Comparison of ENCODE assay signal across 8 cellular contexts in genomic region chr2:200373973-200374416, GRCh38.
A peak's percentile ranks its signal among the peaks of the same experiment; 100 is the strongest.
DNase-seq lines count a peak whose midpoint lies in the region; ATAC-seq, FAIRE-seq and TF ChIP-seq lines count a peak whose summit lies in the region.

No MANE protein-coding gene starts in this region.

- peak overlapping the region; percentile 9; the same call in 1 of the 3 replicates for H3K4me3 ChIP-seq in A549
- peak overlapping the region in 1 of 2 donors; percentile 40 for H3K4me3 ChIP-seq in muscle layer of duodenum (ENCODE audit: low read depth in 1 of 2, low read length in 2 of 2)
- no peak overlapping the region for H3K4me3 ChIP-seq in brain microvascular endothelial cell (ENCODE audit: low read depth, low read length)
- H3K4me3 ChIP-seq in MG63, result no peak overlapping the region

- POLR2A ChIA-PET in A549 (lab: Yijun Ruan, JAX), result no interaction called here
- POLR2A ChIA-PET in activated CD4-positive, alpha-beta T cell treated with anti-CD3 and anti-CD28 coated beads, Interleukin-2, amount 10 ng/mL, durations not matched to agents 7 days and 5 days (lab: Charles Lee), result interaction anchor here (1.0 kb wide), 1 partner anchor 94 kb away, joined by 3 read pairs; no protein-coding TSS in a partner anchor

- H3K4me1 ChIP-seq in A549 (peaks cover 67% of the 10 kb centered on the region), muscle layer of duodenum (ENCODE audit: control insufficient read depth in 1 of 2, insufficient read depth in 2 of 2, low read length in 2 of 2) (peaks cover 20 to 21% of the 10 kb centered on the region in 2 donors)

- H3K36me3 Mint-ChIP-seq in activated CD4-positive, alpha-beta T cell treated with anti-CD3 and anti-CD28 coated beads, Interleukin-2, amount 10 ng/mL, durations not matched to agents 7 days and 5 days (ENCODE audit: low read depth), result peaks cover 12% of the 10 kb centered on the region

- DNase-seq in A549 (ENCODE audit: low read depth in 1 of 2, low spot score in 1 of 2), result no peak
- peak; percentile 68 for DNase-seq in activated CD4-positive, alpha-beta T cell treated with anti-CD3 and anti-CD28 coated beads, Interleukin-2, amount 10 ng/mL, durations not matched to agents 7 days and 5 days
- no peak for DNase-seq in brain microvascular endothelial cell
- DNase-seq in D721Med (ENCODE audit: insufficient read length, low spot score), result no peak
- no peak for DNase-seq in MG63

- CTCF ChIA-PET in A549 (lab: Yijun Ruan, JAX), result interaction anchor here (0.7 kb wide), 1 partner anchor 18 kb away, joined by 3 read pairs; no protein-coding TSS in a partner anchor
- CTCF ChIA-PET in activated CD4-positive, alpha-beta T cell treated with anti-CD3 and anti-CD28 coated beads, Interleukin-2, amount 10 ng/mL, durations not matched to agents 7 days and 5 days (lab: Charles Lee), result interaction anchor here (1.3 kb wide), 1 partner anchor 11 kb away, joined by 5 read pairs; no protein-coding TSS in a partner anchor

- 40% methylated on average over 5 of the region's 5 CpGs for WGBS in A549 (ENCODE audit: missing lambda C conversion rate)

- H3K27me3 ChIP-seq in muscle layer of duodenum (ENCODE audit: low read depth, low read length), result no peaks in the 10 kb centered on the region
- H3K27me3 ChIP-seq in brain microvascular endothelial cell (replicated peaks), result no peaks in the 10 kb centered on the region
- no peaks in the 10 kb centered on the region for H3K27me3 ChIP-seq in MG63

- no peak for TF ChIP-seq POLR2A in A549 (IDR thresholded peaks at IDR 0.05; ENCODE audit: low read length)

- in situ Hi-C loops in brain microvascular endothelial cell (cut with HindIII; ENCODE audit: low pct_ligation_motif_present, low sequenced_read_pairs), result no loop called here

- no peaks in the 10 kb centered on the region for H3K27me3 Mint-ChIP-seq in activated CD4-positive, alpha-beta T cell treated with anti-CD3 and anti-CD28 coated beads, Interleukin-2, amount 10 ng/mL, durations not matched to agents 7 days and 5 days

- TF ChIP-seq RAD21 in A549 (conservative IDR thresholded peaks at IDR 0.05 in 1 of 2, IDR thresholded peaks at IDR 0.05 in 1 of 2), result no peak

- H3K36me3 ChIP-seq in muscle layer of duodenum (ENCODE audit: control insufficient read depth in 1 of 2, insufficient read depth in 2 of 2, low read length in 2 of 2) (no peaks in the 10 kb centered on the region), brain microvascular endothelial cell (replicated peaks) (peaks cover 6% of the 10 kb centered on the region), MG63 (no peaks in the 10 kb centered on the region)

- H3K4me2 ChIP-seq in A549, result peak overlapping the region; percentile 65

- 0 out of 6 replicates have a peak, but pooled peaks of 1 of the 2 experiments have one; percentile 19 for ATAC-seq in A549
- ATAC-seq in GM18907 (IDR thresholded peaks at IDR 0.05; ENCODE audit: unreplicated experiment), result peak; percentile 91
- peak; percentile 85 for ATAC-seq in HG03064 (IDR thresholded peaks at IDR 0.05; ENCODE audit: low read depth, unreplicated experiment)

- H3K4me3 Mint-ChIP-seq in activated CD4-positive, alpha-beta T cell treated with anti-CD3 and anti-CD28 coated beads, Interleukin-2, amount 10 ng/mL, durations not matched to agents 7 days and 5 days, result peak overlapping the region; percentile 79

- FAIRE-seq in A549 (lab: Jason Lieb, UNC), result no peak
- FAIRE-seq in D721Med (lab: Jason Lieb, UNC), result no peak

- peak overlapping the region; percentile 96 for H3K27ac Mint-ChIP-seq in activated CD4-positive, alpha-beta T cell treated with anti-CD3 and anti-CD28 coated beads, Interleukin-2, amount 10 ng/mL, durations not matched to agents 7 days and 5 days

- H3K27ac ChIP-seq in A549 (peak overlapping the region; percentile 49 to 68; a peak in 4 of 6 replicates), muscle layer of duodenum (ENCODE audit: low read length) (peak overlapping the region; percentile 28), brain microvascular endothelial cell (no peak overlapping the region)

- H3K9me3 ChIP-seq in A549 (no peaks in the 10 kb centered on the region), muscle layer of duodenum (ENCODE audit: control insufficient read depth in 1 of 2, low read length in 2 of 2) (no peaks in the 10 kb centered on the region), MG63 (no peaks in the 10 kb centered on the region)

- peaks cover 55% of the 10 kb centered on the region for H3K4me1 Mint-ChIP-seq in activated CD4-positive, alpha-beta T cell treated with anti-CD3 and anti-CD28 coated beads, Interleukin-2, amount 10 ng/mL, durations not matched to agents 7 days and 5 days

- TF ChIP-seq CTCF in A549 (IDR thresholded peaks at IDR 0.05) (no peak), brain microvascular endothelial cell (IDR thresholded peaks at IDR 0.05; ENCODE audit: low read depth, low read length, missing control alignments) (no peak), D721Med (IDR thresholded peaks at IDR 0.05; ENCODE audit: insufficient read depth, missing control alignments) (no peak)

- H3K9me3 Mint-ChIP-seq in activated CD4-positive, alpha-beta T cell treated with anti-CD3 and anti-CD28 coated beads, Interleukin-2, amount 10 ng/mL, durations not matched to agents 7 days and 5 days, result no peaks in the 10 kb centered on the region

- no peak for TF ChIP-seq EP300 in A549 (IDR thresholded peaks at IDR 0.05)

TF ChIP-seq in A549, 52 proteins besides CTCF, POLR2A, EP300 and RAD21:
- TF ChIP-seq HOXB5 (CRISPR knock-in tag; IDR thresholded peaks at IDR 0.05), result no peak
- no peak for TF ChIP-seq MAX (IDR thresholded peaks at IDR 0.05)
- TF ChIP-seq MAFK (IDR thresholded peaks at IDR 0.05; ENCODE audit: partially characterized antibody), result no peak
- no peak for TF ChIP-seq CBX2 (IDR thresholded peaks at IDR 0.05; ENCODE audit: borderline replicate concordance, low read depth)
- no peak for TF ChIP-seq REST (IDR thresholded peaks at IDR 0.05)
- TF ChIP-seq SMC3 (IDR thresholded peaks at IDR 0.05), result no peak
- TF ChIP-seq HES2 (IDR thresholded peaks at IDR 0.05), result no peak
- TF ChIP-seq POLR2AphosphoS2 (conservative IDR thresholded peaks at IDR 0.05; ENCODE audit: low read length), result no peak
- no peak for TF ChIP-seq ATOH8 (CRISPR knock-in tag; IDR thresholded peaks at IDR 0.05; ENCODE audit: low read depth)
- TF ChIP-seq HOXB13 (CRISPR knock-in tag; IDR thresholded peaks at IDR 0.05; ENCODE audit: low read depth), result no peak
- no peak for TF ChIP-seq HDAC2 (IDR thresholded peaks at IDR 0.05)
- TF ChIP-seq KDM1A (IDR thresholded peaks at IDR 0.05; ENCODE audit: low read depth), result no peak
- TF ChIP-seq ZNF302 (CRISPR knock-in tag; IDR thresholded peaks at IDR 0.05), result no peak
- TF ChIP-seq FOSB (CRISPR knock-in tag; IDR thresholded peaks at IDR 0.05), result no peak
- TF ChIP-seq ZC3H11A (IDR thresholded peaks at IDR 0.05), result no peak
- TF ChIP-seq GATA3 (IDR thresholded peaks at IDR 0.05; ENCODE audit: borderline replicate concordance), result no peak
